Comparison of ENCODE assay signal across 24 cellular contexts in the genomic region with DNA sequence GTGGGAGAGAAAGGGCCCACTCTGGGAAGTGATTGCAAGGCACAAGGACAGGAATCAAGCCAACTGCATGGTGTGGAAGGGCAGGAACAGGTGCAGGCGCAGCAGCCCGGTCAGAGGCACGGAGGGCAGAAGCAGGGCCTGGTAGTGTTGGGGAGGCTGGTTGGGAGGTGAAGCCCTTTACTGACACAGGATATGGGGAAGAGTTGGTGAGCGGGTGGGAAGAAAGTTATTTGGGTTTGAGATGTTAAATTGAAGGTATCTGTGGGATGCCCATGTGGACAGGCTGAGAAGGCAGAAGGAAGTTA.
"Had no signal": no experiment of that assay in that cellular context is flagged by ENCODE, and none has a peak within 500 bp of the region (broad histone marks: within the 10 kb centered on the region; RNA-seq: fewer than 3 reads in every experiment).

No MANE protein-coding gene starts in this region.

- H3K27ac ChIP-seq: breast epithelium, epithelial cell of prostate, esophagus squamous epithelium, thoracic aorta, vagina, WERI-Rb-1 had no signal

- H3K4me1 ChIP-seq: vagina had no signal

- H3K27ac Mint-ChIP-seq: activated CD4-positive, alpha-beta T cell treated with anti-CD3 and anti-CD28 coated beads, Interleukin-2, amount 10 ng/mL, durations not matched to agents 24 days and 14 days; activated CD8-positive, alpha-beta T cell treated with anti-CD3 and anti-CD28 coated beads for 36 hours; activated naive CD4-positive, alpha-beta T cell treated with anti-CD3 and anti-CD28 coated beads, Interleukin-2, amount 50 U/mL, for 72 hours; activated T-helper 2 cell treated with anti-CD3 and anti-CD28 coated beads, Interferon-gamma antibody, Interleukin-2, Interleukin-4, amounts not matched to agents 10 μg/mL and 5 μg/mL and 100 μg/mL, durations not matched to agents 14 hours and 24 hours and 36 hours; naive B cell; stimulated activated effector memory CD8-positive, alpha-beta T cell treated with anti-CD3 and anti-CD28 coated beads, Interleukin-12 subunit alpha, Interleukin-12 subunit beta, amount 100 ng/mL, for 72 hours; stimulated activated naive CD8-positive, alpha-beta T cell treated with anti-CD3 and anti-CD28 coated beads, Interleukin-15, Interleukin-2, amounts not matched to agents 100 ng/mL and 50 ng/mL, for 24 hours; T-helper 1 cell treated with Interleukin-12 subunit alpha and Interleukin-12 subunit beta and Interleukin-4 antibody, amounts not matched to agents 30 μg/mL and 1 μg/mL, for 36 hours; type B pancreatic cell had no signal

- H3K36me3 ChIP-seq: breast epithelium, esophagus squamous epithelium, thoracic aorta, vagina, WERI-Rb-1 had no signal

- H3K4me3 Mint-ChIP-seq: activated CD4-positive, alpha-beta T cell treated with anti-CD3 and anti-CD28 coated beads, Interleukin-2, amount 10 ng/mL, durations not matched to agents 24 days and 14 days; activated CD8-positive, alpha-beta T cell treated with anti-CD3 and anti-CD28 coated beads for 36 hours; activated T-cell treated with anti-CD3 and anti-CD28 coated beads, Interleukin-2, amount 50 U/mL, for 4 hours; naive B cell; stimulated activated effector memory CD8-positive, alpha-beta T cell treated with anti-CD3 and anti-CD28 coated beads, Interleukin-12 subunit alpha, Interleukin-12 subunit beta, amount 100 ng/mL, for 72 hours; stimulated activated naive CD8-positive, alpha-beta T cell treated with anti-CD3 and anti-CD28 coated beads, Interleukin-15, Interleukin-2, amounts not matched to agents 100 ng/mL and 50 ng/mL, for 24 hours; T-helper 1 cell treated with Interleukin-12 subunit alpha and Interleukin-12 subunit beta and Interleukin-4 antibody, amounts not matched to agents 30 μg/mL and 1 μg/mL, for 36 hours; type B pancreatic cell had no signal

- DNase-seq: activated CD4-positive, CD25-positive, alpha-beta regulatory T cell treated with anti-CD3 and anti-CD28 coated beads, Interleukin-2, amount 50 U/mL, for 72 hours; activated T-cell treated with anti-CD3 and anti-CD28 coated beads, Interleukin-2, amount 50 U/mL, for 4 hours; central memory CD4-positive, alpha-beta T cell; effector CD8-positive, alpha-beta T cell; esophagus squamous epithelium; foreskin melanocyte; mucosa of descending colon; naive B cell; stimulated activated CD4-positive, alpha-beta T cell treated with anti-CD3 and anti-CD28 coated beads, Interleukin-12 subunit alpha, Interleukin-12 subunit beta, amount 100 ng/mL, for 4 hours; stimulated activated CD4-positive, alpha-beta T cell treated with anti-CD3 and anti-CD28 coated beads, Interleukin-4, amount 100 ng/mL, for 24 hours; T1000 had no signal

- H3K9me3 Mint-ChIP-seq: activated CD4-positive, alpha-beta T cell treated with anti-CD3 and anti-CD28 coated beads, Interleukin-2, amount 10 ng/mL, durations not matched to agents 24 days and 14 days; activated CD8-positive, alpha-beta T cell treated with anti-CD3 and anti-CD28 coated beads for 36 hours; activated naive CD4-positive, alpha-beta T cell treated with anti-CD3 and anti-CD28 coated beads, Interleukin-2, amount 50 U/mL, for 72 hours; activated T-cell treated with anti-CD3 and anti-CD28 coated beads, Interleukin-2, amount 50 U/mL, for 4 hours; activated T-helper 2 cell treated with anti-CD3 and anti-CD28 coated beads, Interferon-gamma antibody, Interleukin-2, Interleukin-4, amounts not matched to agents 10 μg/mL and 5 μg/mL and 100 μg/mL, durations not matched to agents 14 hours and 24 hours and 36 hours; stimulated activated effector memory CD8-positive, alpha-beta T cell treated with anti-CD3 and anti-CD28 coated beads, Interleukin-12 subunit alpha, Interleukin-12 subunit beta, amount 100 ng/mL, for 72 hours; stimulated activated naive CD8-positive, alpha-beta T cell treated with anti-CD3 and anti-CD28 coated beads, Interleukin-15, Interleukin-2, amounts not matched to agents 100 ng/mL and 50 ng/mL, for 24 hours; T-helper 1 cell treated with Interleukin-12 subunit alpha and Interleukin-12 subunit beta and Interleukin-4 antibody, amounts not matched to agents 30 μg/mL and 1 μg/mL, for 36 hours; type B pancreatic cell had no signal

- H3K36me3 Mint-ChIP-seq: activated naive CD4-positive, alpha-beta T cell treated with anti-CD3 and anti-CD28 coated beads, Interleukin-2, amount 50 U/mL, for 72 hours; naive B cell; stimulated activated effector memory CD8-positive, alpha-beta T cell treated with anti-CD3 and anti-CD28 coated beads, Interleukin-12 subunit alpha, Interleukin-12 subunit beta, amount 100 ng/mL, for 72 hours; type B pancreatic cell had no signal

- H3K27me3 ChIP-seq: breast epithelium, esophagus squamous epithelium, vagina had no signal

- H3K9me3 ChIP-seq: breast epithelium, esophagus squamous epithelium, mucosa of descending colon, thoracic aorta, vagina had no signal

- H3K4me3 ChIP-seq: breast epithelium, esophagus squamous epithelium, mucosa of descending colon, thoracic aorta, vagina had no signal

- ATAC-seq: activated naive CD4-positive, alpha-beta T cell treated with anti-CD3 and anti-CD28 coated beads, Interleukin-2, amount 50 U/mL, for 72 hours; mucosa of descending colon; stimulated activated effector memory CD8-positive, alpha-beta T cell treated with anti-CD3 and anti-CD28 coated beads, Interleukin-12 subunit alpha, Interleukin-12 subunit beta, amount 100 ng/mL, for 72 hours had no signal
